Comparison of ENCODE assay signal across 33 cellular contexts in the genomic region with DNA sequence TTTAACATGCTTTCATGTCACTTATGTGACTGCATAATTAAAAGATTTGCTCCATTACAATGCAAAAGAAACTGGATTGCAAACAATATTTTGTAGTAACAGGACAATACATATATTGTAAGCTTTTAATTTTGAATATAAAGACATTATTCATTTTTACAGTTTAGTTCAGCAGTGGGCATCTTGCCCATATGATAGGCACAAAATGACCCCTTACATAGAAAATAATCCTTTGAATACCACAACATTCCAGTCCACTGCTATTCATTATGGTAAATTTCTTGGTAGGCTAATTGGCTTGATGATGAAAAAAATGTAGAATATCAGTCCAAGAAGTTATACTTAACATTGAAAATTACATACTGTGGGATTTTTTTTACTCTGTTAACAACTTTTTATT.
DNase-seq lines count a peak whose midpoint lies in the region; ATAC-seq and TF ChIP-seq lines count a peak whose summit lies in the region.
"Had no signal": no experiment of that assay in that cellular context is flagged by ENCODE, and none has a peak within 500 bp of the region (broad histone marks: within the 10 kb centered on the region; RNA-seq: fewer than 3 reads in every experiment).

No MANE protein-coding gene starts in this region.

- no peaks in the 10 kb centered on the region for H4K20me1 ChIP-seq in neural progenitor cell (ENCODE audit: low read depth)
- H4K20me1 ChIP-seq: BLaER1; BLaER1 treated with 17β-estradiol and CSF1 and Interleukin-3, amounts not matched to agents 10 nM and 100 nM had no signal

- H3K27me3 ChIP-seq in neural progenitor cell, result no peaks in the 10 kb centered on the region
- H3K27me3 ChIP-seq: BE2C; BLaER1; BLaER1 treated with 17β-estradiol and CSF1 and Interleukin-3, amounts not matched to agents 10 nM and 100 nM had no signal

- no peak for ATAC-seq in WTC11
- ATAC-seq: A549; CD8-positive, alpha-beta T cell had no signal

- no peak overlapping the region for H3K9ac ChIP-seq in neural progenitor cell
- H3K9ac ChIP-seq: BLaER1; BLaER1 treated with 17β-estradiol and CSF1 and Interleukin-3, amounts not matched to agents 10 nM and 100 nM had no signal

- H3K27ac ChIP-seq in neural progenitor cell, result no peak overlapping the region
- H3K27ac ChIP-seq: 22Rv1; A549; BLaER1; BLaER1 treated with 17β-estradiol and CSF1 and Interleukin-3, amounts not matched to agents 10 nM and 100 nM; C4-2B had no signal

- no peak overlapping the region for H3K4me3 ChIP-seq in retinal pigment epithelial cell (ENCODE audit: low read length)
- no peak overlapping the region for H3K4me3 ChIP-seq in neural progenitor cell
- H3K4me3 ChIP-seq: A549; BLaER1; BLaER1 treated with 17β-estradiol and CSF1 and Interleukin-3, amounts not matched to agents 10 nM and 100 nM had no signal

- H3K4me1 Mint-ChIP-seq in WTC11 (peaks cover 6% of the 10 kb centered on the region; the same call in 1 of the 2 replicates), neural progenitor cell (no peaks in the 10 kb centered on the region)
- H3K4me1 Mint-ChIP-seq: B cell; CD4-positive, alpha-beta memory T cell; CD4-positive, CD25-positive, alpha-beta regulatory T cell; CD8-positive, alpha-beta memory T cell had no signal

- no peaks in the 10 kb centered on the region for H3K4me1 ChIP-seq in neural progenitor cell
- H3K4me1 ChIP-seq: A549, BE2C, BLaER1, Caco-2 had no signal

- CTCF ChIA-PET in WTC11 (lab: Charles Lee), result interaction anchor here (1.6 to 1.7 kb wide), 2 partner anchors 444 to 562 kb away, joined by 4 to 6 read pairs; no protein-coding TSS in a partner anchor

- H3K4me3 Mint-ChIP-seq in WTC11 (no peak overlapping the region), neural progenitor cell (no peak overlapping the region)
- H3K4me3 Mint-ChIP-seq: B cell; CD14-positive monocyte; CD4-positive, alpha-beta memory T cell; CD4-positive, alpha-beta T cell; CD4-positive, CD25-positive, alpha-beta regulatory T cell; CD8-positive, alpha-beta memory T cell; CD8-positive, alpha-beta T cell had no signal

- no peaks in the 10 kb centered on the region for H3K9me3 ChIP-seq in neural progenitor cell (ENCODE audit: low read depth)
- H3K9me3 ChIP-seq: A549, BE2C, BLaER1, Caco-2 had no signal

- H3K27ac Mint-ChIP-seq in WTC11 (no peak overlapping the region), neural progenitor cell (no peak overlapping the region)
- H3K27ac Mint-ChIP-seq: B cell; CD14-positive monocyte; CD4-positive, alpha-beta memory T cell; CD4-positive, alpha-beta T cell; CD4-positive, CD25-positive, alpha-beta regulatory T cell; CD8-positive, alpha-beta memory T cell; CD8-positive, alpha-beta T cell had no signal

- POLR2A ChIA-PET in WTC11 (lab: Charles Lee), result no interaction called here

- peaks cover 8% of the 10 kb centered on the region; the same call in 1 of the 2 replicates for H3K9me3 Mint-ChIP-seq in WTC11
- peaks cover 4% of the 10 kb centered on the region for H3K9me3 Mint-ChIP-seq in neural progenitor cell
- H3K9me3 Mint-ChIP-seq: CD4-positive, alpha-beta memory T cell; CD4-positive, alpha-beta T cell; CD8-positive, alpha-beta T cell had no signal

- no peaks in the 10 kb centered on the region for H3F3A ChIP-seq in neural progenitor cell (ENCODE audit: low read depth)

- H3K4me2 ChIP-seq in neural progenitor cell, result no peak overlapping the region
- H3K4me2 ChIP-seq: A549; BLaER1; BLaER1 treated with 17β-estradiol and CSF1 and Interleukin-3, amounts not matched to agents 10 nM and 100 nM had no signal

- no peaks in the 10 kb centered on the region for H3K36me3 ChIP-seq in neural progenitor cell
- H3K36me3 ChIP-seq: BE2C; BLaER1; BLaER1 treated with 17β-estradiol and CSF1 and Interleukin-3, amounts not matched to agents 10 nM and 100 nM had no signal

- no peak for TF ChIP-seq CTCF in retinal pigment epithelial cell (conservative IDR thresholded peaks at IDR 0.05; ENCODE audit: low read depth, low read length)
- TF ChIP-seq CTCF in WTC11 (IDR thresholded peaks at IDR 0.05), result no peak
- no peak for TF ChIP-seq CTCF in neural progenitor cell (IDR thresholded peaks at IDR 0.05)

- H3K27me3 Mint-ChIP-seq in WTC11 (ENCODE audit: low read depth), result no peaks in the 10 kb centered on the region
- H3K27me3 Mint-ChIP-seq in neural progenitor cell (ENCODE audit: insufficient read depth, low read depth), result no peaks in the 10 kb centered on the region
- H3K27me3 Mint-ChIP-seq: B cell; CD4-positive, alpha-beta memory T cell; CD4-positive, CD25-positive, alpha-beta regulatory T cell; CD8-positive, alpha-beta memory T cell had no signal

- DNase-seq in COLO829 (ENCODE audit: low spot score), result peak; percentile 66
- peak; percentile 74 for DNase-seq in foreskin melanocyte
- DNase-seq in retinal pigment epithelial cell (ENCODE audit: low read depth), result peak; percentile 62
- no peak for DNase-seq in WTC11 (ENCODE audit: low spot score)
- no peak for DNase-seq in NCI-H2227 treated with DMSO at 0.1 percent for 48 hours (lab: John Stamatoyannopoulos, UW)
- DNase-seq in neural progenitor cell (ENCODE audit: low spot score), result no peak
- DNase-seq: 8988T; ACHN; AML-193; BE2C; C1 segment of cervical spinal cord; Caco-2; Calu3; CD4-positive, alpha-beta memory T cell; CD4-positive, alpha-beta T cell; CD4-positive, CD25-positive, alpha-beta regulatory T cell; CD8-positive, alpha-beta memory T cell; CD8-positive, alpha-beta T cell; COR-L47; DMS 273 treated with DMSO at 0.1 percent for 48 hours; DMS153; DMS53; DMS79; DMS79 treated with DMSO at 0.1 percent for 48 hours; DND-41; EL had no signal

- H3K36me3 Mint-ChIP-seq in WTC11 (no peaks in the 10 kb centered on the region), neural progenitor cell (no peaks in the 10 kb centered on the region)
- H3K36me3 Mint-ChIP-seq: CD14-positive monocyte; CD4-positive, alpha-beta memory T cell; CD4-positive, CD25-positive, alpha-beta regulatory T cell; CD8-positive, alpha-beta memory T cell; CD8-positive, alpha-beta T cell had no signal

- no peak overlapping the region for H2AFZ ChIP-seq in neural progenitor cell (replicated peaks)

- no peaks in the 10 kb centered on the region for H3K79me2 ChIP-seq in neural progenitor cell (ENCODE audit: low read depth)

TF ChIP-seq in WTC11, 78 proteins besides CTCF, POLR2A, EP300 and RAD21:
- no peak for TF ChIP-seq NFATC4 (CRISPR knock-in tag; IDR thresholded peaks at IDR 0.05)
- TF ChIP-seq SOX15 (CRISPR knock-in tag; IDR thresholded peaks at IDR 0.05), result no peak
- TF ChIP-seq JAZF1 (CRISPR knock-in tag; IDR thresholded peaks at IDR 0.05), result no peak
- TF ChIP-seq RORB (CRISPR knock-in tag; IDR thresholded peaks at IDR 0.05), result no peak

Comparison
In these comparisons a context has a peak if more than half of its experiments do, and no peak if none do; other contexts are left out.
1. DNase-seq: peak in COLO829 (single experiment), foreskin melanocyte (single experiment) and retinal pigment epithelial cell (single experiment); none in WTC11 (single experiment), NCI-H2227 treated with DMSO at 0.1 percent for 48 hours (single experiment) and neural progenitor cell (single experiment).